29 cellular contexts compared by ENCODE assay signal in genomic region chr17:27596106-27596505, GRCh38. TPM values are rescaled to one million over a fixed set of nuclear protein-coding genes. Genes with fewer than 3 reads are reported as not detected.
DNase-seq lines count a peak whose midpoint lies in the region; ATAC-seq, FAIRE-seq and TF ChIP-seq lines count a peak whose summit lies in the region.
"Had no signal": no experiment of that assay in that cellular context is flagged by ENCODE, and none has a peak within 500 bp of the region (broad histone marks: within the 10 kb centered on the region; RNA-seq: fewer than 3 reads in every experiment).

No MANE protein-coding gene starts in this region.

- H3K9ac ChIP-seq in kidney (ENCODE audit: low read length in 2 of 2) = no peak overlapping the region
- H3K9ac ChIP-seq: neural progenitor cell had no signal

- peak overlapping the region; percentile 12 to 72 for H3K27ac Mint-ChIP-seq in activated naive CD4-positive, alpha-beta T cell treated with anti-CD3 and anti-CD28 coated beads, Interleukin-2, amount 50 U/mL, for 72 hours
- peak overlapping the region; percentile 77 for H3K27ac Mint-ChIP-seq in activated T-helper 17 cell treated with anti-CD3 and anti-CD28 coated beads, Interleukin-2, amount 50 U/mL, for 72 hours
- H3K27ac Mint-ChIP-seq: activated CD4-positive, alpha-beta memory T cell treated with anti-CD3 and anti-CD28 coated beads, Interleukin-2, amount 10 ng/mL, durations not matched to agents 7 days and 5 days; memory B cell; neural progenitor cell had no signal

- H3K4me1 ChIP-seq in kidney (ENCODE audit: control insufficient read depth in 1 of 2, insufficient read depth in 1 of 2, low read depth in 1 of 2, low read length in 2 of 2) = peaks cover 3 to 6% of the 10 kb centered on the region in 2 donors
- H3K4me1 ChIP-seq in vagina = no peaks in the 10 kb centered on the region
- H3K4me1 ChIP-seq: neural progenitor cell had no signal

- FAIRE-seq in kidney (lab: Jason Lieb, UNC) = no peak
- FAIRE-seq: bronchial epithelial cell, frontal cortex, H1 had no signal

- CTCF ChIA-PET in GM10248 (lab: Yijun Ruan, JAX) = interaction anchor here (1.0 to 11.3 kb wide), 8 partner anchors 12 to 360 kb away, joined by 3 to 125 read pairs (median 7); no protein-coding TSS in a partner anchor

- TF ChIP-seq POLR2A in vagina (IDR thresholded peaks at IDR 0.05) = no peak

- no peaks in the 10 kb centered on the region for H3K4me1 Mint-ChIP-seq in activated T-helper 17 cell treated with anti-CD3 and anti-CD28 coated beads, Interleukin-2, amount 50 U/mL, for 72 hours

- no peak for ATAC-seq in activated naive CD4-positive, alpha-beta T cell treated with anti-CD3 and anti-CD28 coated beads, Interleukin-2, amount 50 U/mL, for 72 hours
- ATAC-seq in activated T-helper 17 cell treated with anti-CD3 and anti-CD28 coated beads, Interleukin-2, amount 50 U/mL, for 72 hours (replicated peaks) = no peak
- ATAC-seq in GM21360 (IDR thresholded peaks at IDR 0.05; ENCODE audit: unreplicated experiment) = no peak
- ATAC-seq: esophagus mucosa, left lobe of liver, PC-3, WTC11 had no signal

- H3K9me3 ChIP-seq in kidney (ENCODE audit: control insufficient read depth in 1 of 2, low read length in 2 of 2) = no peaks in the 10 kb centered on the region
- H3K9me3 ChIP-seq in vagina = no peaks in the 10 kb centered on the region

- H3K27ac ChIP-seq in kidney (ENCODE audit: low read depth in 2 of 2, low read length in 2 of 2) = no peak overlapping the region
- peak overlapping the region; percentile 4 for H3K27ac ChIP-seq in vagina
- H3K27ac ChIP-seq: coronary artery, neural progenitor cell had no signal

- H3K9me3 Mint-ChIP-seq in activated naive CD4-positive, alpha-beta T cell treated with anti-CD3 and anti-CD28 coated beads, Interleukin-2, amount 50 U/mL, for 72 hours = no peaks in the 10 kb centered on the region
- no peaks in the 10 kb centered on the region for H3K9me3 Mint-ChIP-seq in activated T-helper 17 cell treated with anti-CD3 and anti-CD28 coated beads, Interleukin-2, amount 50 U/mL, for 72 hours
- H3K9me3 Mint-ChIP-seq: activated CD4-positive, alpha-beta memory T cell treated with anti-CD3 and anti-CD28 coated beads, Interleukin-2, amount 10 ng/mL, durations not matched to agents 7 days and 5 days; activated naive CD4-positive, alpha-beta T cell treated with anti-CD3 and anti-CD28 coated beads for 36 hours; CD4-positive, CD25-positive, alpha-beta regulatory T cell; memory B cell; neural progenitor cell; WTC11 had no signal

- H3K36me3 ChIP-seq in kidney (ENCODE audit: control insufficient read depth in 1 of 2, insufficient read depth in 2 of 2, low read length in 2 of 2) (peaks cover 0 to 11% of the 10 kb centered on the region in 2 donors), vagina (peaks cover 0 to 20% of the 10 kb centered on the region in 2 donors)
- H3K36me3 ChIP-seq: neural progenitor cell had no signal

- H3K27me3 Mint-ChIP-seq in activated T-helper 17 cell treated with anti-CD3 and anti-CD28 coated beads, Interleukin-2, amount 50 U/mL, for 72 hours = no peaks in the 10 kb centered on the region
- H3K27me3 Mint-ChIP-seq: activated CD4-positive, alpha-beta memory T cell treated with anti-CD3 and anti-CD28 coated beads, Interleukin-2, amount 10 ng/mL, durations not matched to agents 7 days and 5 days; memory B cell had no signal

- peaks cover 5 to 36% of the 10 kb centered on the region in 2 donors for H3K36me3 Mint-ChIP-seq in activated naive CD4-positive, alpha-beta T cell treated with anti-CD3 and anti-CD28 coated beads, Interleukin-2, amount 50 U/mL, for 72 hours
- H3K36me3 Mint-ChIP-seq in activated T-helper 17 cell treated with anti-CD3 and anti-CD28 coated beads, Interleukin-2, amount 50 U/mL, for 72 hours (ENCODE audit: low read depth) = peaks cover 44% of the 10 kb centered on the region
- H3K36me3 Mint-ChIP-seq: neural progenitor cell had no signal

- H3K27me3 ChIP-seq in vagina = no peaks in the 10 kb centered on the region
- H3K27me3 ChIP-seq: neural progenitor cell had no signal

- no peak overlapping the region for H3K4me3 Mint-ChIP-seq in activated T-helper 17 cell treated with anti-CD3 and anti-CD28 coated beads, Interleukin-2, amount 50 U/mL, for 72 hours
- H3K4me3 Mint-ChIP-seq: activated CD4-positive, alpha-beta memory T cell treated with anti-CD3 and anti-CD28 coated beads, Interleukin-2, amount 10 ng/mL, durations not matched to agents 7 days and 5 days; activated naive CD4-positive, alpha-beta T cell treated with anti-CD3 and anti-CD28 coated beads for 36 hours; immature natural killer cell; memory B cell; neural progenitor cell; WTC11 had no signal

- POLR2A ChIA-PET in GM10248 (lab: Yijun Ruan, JAX) = interaction anchor here (0.5 kb wide), 1 partner anchor 138 kb away, joined by 7 read pairs; no protein-coding TSS in a partner anchor

- intact Hi-C loops in kidney (cut with DNase I) = loop anchor here (10.0 kb wide), 1 partner anchor 231 kb away; no protein-coding TSS in a partner anchor
- intact Hi-C loops in vagina (cut with DNase I) = no loop called here

- H3K4me3 ChIP-seq in kidney (ENCODE audit: low read length in 2 of 2) (no peak overlapping the region), vagina (no peak overlapping the region)
- H3K4me3 ChIP-seq: coronary artery, neural progenitor cell had no signal

- no peak for DNase-seq in activated naive CD4-positive, alpha-beta T cell treated with anti-CD3 and anti-CD28 coated beads, Interleukin-2, amount 50 U/mL, for 72 hours (ENCODE audit: low spot score in 2 of 2)
- DNase-seq in activated naive CD4-positive, alpha-beta T cell (lab: John Stamatoyannopoulos, UW) = no peak
- DNase-seq in kidney (peak; percentile 43), vagina (ENCODE audit: extremely low spot score in 2 of 2) (no peak), GM10248 (ENCODE audit: extremely low spot score) (no peak)
- DNase-seq: activated CD4-positive, alpha-beta memory T cell treated with anti-CD3 and anti-CD28 coated beads, Interleukin-2, amount 10 ng/mL, durations not matched to agents 7 days and 5 days; activated naive CD4-positive, alpha-beta T cell treated with anti-CD3 and anti-CD28 coated beads for 36 hours; CD4-positive, CD25-positive, alpha-beta regulatory T cell; effector memory CD4-positive, alpha-beta T cell; immature natural killer cell; Karpas-422; NCI-H1436; NCI-H446 treated with DMSO at 0.1 percent for 48 hours; NK-92 treated with Interleukin-12 subunit alpha and Interleukin-12 subunit beta, amount 100 ng/mL, for 24 hours; PC-3; Right ventricle myocardium superior; stimulated activated CD4-positive, alpha-beta T cell treated with anti-CD3 and anti-CD28 coated beads, Interleukin-12 subunit alpha, Interleukin-12 subunit beta, amount 100 ng/mL, for 4 hours; stimulated activated CD4-positive, alpha-beta T cell treated with anti-CD3 and anti-CD28 coated beads, Interleukin-4, amount 100 ng/mL, for 1 hour had no signal

- TF ChIP-seq CTCF in kidney (IDR thresholded peaks at IDR 0.05; ENCODE audit: borderline replicate concordance, extremely low read depth, insufficient read depth) (no peak), vagina (IDR thresholded peaks at IDR 0.05) (no peak), GM10248 (IDR thresholded peaks at IDR 0.05; ENCODE audit: control extremely low read depth, extremely low read depth, low read depth, missing control alignments) (no peak)

RNA-seq across cellular contexts. Expression of gene LGALS9, which starts 34.9 kb away (rescaled TPM):
- total RNA-seq in activated naive CD4-positive, alpha-beta T cell treated with anti-CD3 and anti-CD28 coated beads, Interleukin-2, amount 50 U/mL, for 72 hours = 10 to 100 TPM; 22.2 to 71.5 TPM
- 10 to 100 TPM; 29.7 to 36.8 TPM for total RNA-seq in activated T-helper 17 cell treated with anti-CD3 and anti-CD28 coated beads, Interleukin-2, amount 50 U/mL, for 72 hours
- total RNA-seq in kidney (50.8 TPM), vagina (34.9 TPM)
- polyA plus RNA-seq in kidney (ENCODE audit: insufficient read depth, low read depth, low replicate concordance) = 16.4 TPM
